17 cellular contexts compared by ENCODE assay signal in the genomic region with DNA sequence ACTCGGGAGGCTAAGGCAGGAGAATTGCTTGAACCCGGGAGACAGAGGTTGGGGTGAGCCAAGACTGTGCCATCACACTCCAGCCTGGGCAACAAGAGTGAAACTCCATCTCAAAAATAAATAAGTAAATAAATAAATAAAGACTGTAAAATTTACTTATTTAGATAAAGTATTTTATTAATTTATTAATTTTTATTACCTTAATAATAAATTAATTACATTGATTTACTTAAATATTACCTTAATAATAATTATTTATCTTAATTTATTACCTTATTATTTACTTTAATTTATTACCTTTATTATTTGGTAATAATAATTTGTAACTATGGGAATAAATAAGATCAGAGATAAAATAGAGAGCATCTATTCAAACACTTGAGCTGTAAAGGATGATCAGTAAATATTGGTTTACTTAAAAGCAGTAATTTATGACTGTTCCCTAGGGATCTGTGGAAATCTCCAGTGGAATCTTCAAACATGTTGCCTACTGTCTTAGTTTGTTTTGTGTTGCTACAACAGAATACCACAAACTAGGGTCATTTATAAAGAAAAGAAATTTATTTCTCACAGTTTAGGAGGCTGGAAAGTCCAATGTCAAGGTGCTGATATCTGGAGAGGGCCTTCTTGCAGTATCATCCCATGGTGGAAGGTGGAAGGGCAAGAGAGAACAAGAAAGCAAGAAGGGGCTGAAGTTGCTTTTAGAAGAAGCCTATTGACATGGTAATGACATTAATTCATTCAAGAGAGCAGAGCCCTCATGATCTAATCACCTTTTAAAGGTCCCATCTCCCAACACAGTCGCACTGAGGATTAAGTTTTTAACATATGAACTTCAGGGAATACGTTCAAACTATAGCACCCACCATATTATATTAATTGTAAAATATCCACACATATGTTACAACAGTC. TPM values are rescaled to one million over a fixed set of nuclear protein-coding genes. Genes with fewer than 3 reads are reported as not detected.
DNase-seq lines count a peak whose midpoint lies in the region; ATAC-seq, FAIRE-seq and TF ChIP-seq lines count a peak whose summit lies in the region.
"Had no signal": no experiment of that assay in that cellular context is flagged by ENCODE, and none has a peak within 500 bp of the region (broad histone marks: within the 10 kb centered on the region; RNA-seq: fewer than 3 reads in every experiment).

No MANE protein-coding gene starts in this region.

- H2AFZ ChIP-seq in H1 (ENCODE audit: low read length) (no peak overlapping the region), mesenchymal stem cell (ENCODE audit: low read depth, low read length) (no peak overlapping the region)

- no peak overlapping the region for H3K56ac ChIP-seq in H1 (replicated peaks; ENCODE audit: insufficient read length, low read depth, low read length)

- no peak for ATAC-seq in natural killer cell

- H3K9me3 ChIP-seq in H1 (ENCODE audit: insufficient read depth in 2 of 2, low read depth in 1 of 2, low read length in 1 of 2) (no peaks in the 10 kb centered on the region), mesenchymal stem cell (ENCODE audit: control insufficient read depth, low read length) (no peaks in the 10 kb centered on the region), uterus (no peaks in the 10 kb centered on the region), testis (no peaks in the 10 kb centered on the region)
- H3K9me3 ChIP-seq: BE2C had no signal

- no peaks in the 10 kb centered on the region for H3K4me1 Mint-ChIP-seq in natural killer cell

- H2BK120ac ChIP-seq in H1 (replicated peaks; ENCODE audit: low read depth, low read length) (no peak overlapping the region), mesenchymal stem cell (ENCODE audit: low read depth, low read length) (no peak overlapping the region)

- POLR2A ChIA-PET in H1 (lab: Charles Lee; ENCODE audit: partially characterized antibody) = interaction anchor here (0.9 kb wide), 1 partner anchor 13 kb away, joined by 6 read pairs; no protein-coding TSS in a partner anchor

- no peaks in the 10 kb centered on the region for H3K23me2 ChIP-seq in H1 (ENCODE audit: low read depth, low read length)

- no peak overlapping the region for H3K4me3 Mint-ChIP-seq in natural killer cell
- H3K4me3 Mint-ChIP-seq: CD4-positive, alpha-beta T cell had no signal

- H3K79me2 ChIP-seq in H1 (ENCODE audit: control insufficient read depth in 1 of 2, insufficient read depth in 2 of 2, low read length in 2 of 2) = no peaks in the 10 kb centered on the region

- H3K27me3 Mint-ChIP-seq in natural killer cell (ENCODE audit: low read depth in 2 of 2) = peaks cover 14 to 22% of the 10 kb centered on the region in 2 donors

- H3K23ac ChIP-seq in H1 (ENCODE audit: insufficient read length) (no peak overlapping the region), mesenchymal stem cell (ENCODE audit: low read length in 2 of 2) (no peak overlapping the region)

- TF ChIP-seq POLR2A in H1 (IDR thresholded peaks at IDR 0.05; ENCODE audit: control extremely low read depth in 1 of 2, low read depth in 2 of 2, low read length in 2 of 2) = no peak
- no peak for TF ChIP-seq POLR2A in uterus (IDR thresholded peaks at IDR 0.05)
- TF ChIP-seq POLR2A in testis (IDR thresholded peaks at IDR 0.05) = no peak

- H2BK12ac ChIP-seq in H1 (ENCODE audit: low read depth, low read length) = 0 out of 2 replicates have a peak overlapping the region, but pooled peaks have one; percentile 77
- no peak overlapping the region for H2BK12ac ChIP-seq in mesenchymal stem cell (ENCODE audit: low read length in 2 of 2)

- H3K36me3 ChIP-seq in H1 (ENCODE audit: control insufficient read depth in 2 of 4, insufficient read depth in 4 of 4, low read length in 3 of 4) (no peaks in the 10 kb centered on the region), mesenchymal stem cell (ENCODE audit: control insufficient read depth in 1 of 2, insufficient read depth in 2 of 2, low read depth in 1 of 2, low read length in 2 of 2) (no peaks in the 10 kb centered on the region), uterus (no peaks in the 10 kb centered on the region), testis (ENCODE audit: low read depth, missing control alignments) (no peaks in the 10 kb centered on the region)
- H3K36me3 ChIP-seq: BE2C had no signal

- CTCF ChIA-PET in H1 (lab: Charles Lee; ENCODE audit: partially characterized antibody) = no interaction called here

- H3K18ac ChIP-seq in H1 (ENCODE audit: extremely low read depth, low read length) (no peak overlapping the region), mesenchymal stem cell (ENCODE audit: low read depth in 1 of 2, low read length in 2 of 2) (no peak overlapping the region)

- no peaks in the 10 kb centered on the region for H3K27me3 ChIP-seq in H1 (replicated peaks in 1 of 4; ENCODE audit: control insufficient read depth in 3 of 4, extremely low read depth in 1 of 4, insufficient read depth in 3 of 4, low read length in 3 of 4)
- H3K27me3 ChIP-seq in mesenchymal stem cell (ENCODE audit: control insufficient read depth in 1 of 2, insufficient read depth in 1 of 2, low read length in 2 of 2) = no peaks in the 10 kb centered on the region
- H3K27me3 ChIP-seq in uterus = no peaks in the 10 kb centered on the region
- H3K27me3 ChIP-seq in testis = no peaks in the 10 kb centered on the region

- no peak overlapping the region for H3K27ac Mint-ChIP-seq in natural killer cell
- H3K27ac Mint-ChIP-seq: CD4-positive, alpha-beta T cell had no signal

- no peak for TF ChIP-seq RAD21 in H1 (IDR thresholded peaks at IDR 0.05 in 1 of 2, conservative IDR thresholded peaks at IDR 0.05 in 1 of 2; ENCODE audit: low read depth in 2 of 2, low read length in 2 of 2)

- no peak for TF ChIP-seq EP300 in H1 (IDR thresholded peaks at IDR 0.05; ENCODE audit: borderline replicate concordance in 1 of 2, low read depth in 2 of 2, low read length in 2 of 2)

- H2AK5ac ChIP-seq in H1 (ENCODE audit: low read depth, low read length) (no peak overlapping the region), mesenchymal stem cell (ENCODE audit: low read length, severe bottlenecking) (no peak overlapping the region)

- no peaks in the 10 kb centered on the region for H3K79me1 ChIP-seq in H1 (ENCODE audit: low read depth, low read length)
- H3K79me1 ChIP-seq in mesenchymal stem cell (replicated peaks; ENCODE audit: low read length, poor library complexity, severe bottlenecking) = no peaks in the 10 kb centered on the region

- H2BK5ac ChIP-seq in H1 (ENCODE audit: low read depth, low read length) = no peak overlapping the region
- no peak overlapping the region for H2BK5ac ChIP-seq in mesenchymal stem cell (ENCODE audit: low read depth, low read length, poor library complexity, severe bottlenecking)

- H4K8ac ChIP-seq in H1 (ENCODE audit: extremely low read depth, insufficient read depth, low read length) = no peak overlapping the region
- H4K8ac ChIP-seq in mesenchymal stem cell (ENCODE audit: low read length) = no peak overlapping the region

- H3K4me3 ChIP-seq in H1 (ENCODE audit: extremely low read depth in 1 of 4, insufficient read depth in 2 of 4, low read depth in 3 of 4, low read length in 4 of 4) (no peak overlapping the region), mesenchymal stem cell (ENCODE audit: insufficient read depth in 1 of 2, low read depth in 1 of 2, low read length in 2 of 2) (no peak overlapping the region), uterus (no peak overlapping the region), testis (no peak overlapping the region)

- no peaks in the 10 kb centered on the region for H4K20me1 ChIP-seq in H1 (replicated peaks in 1 of 2; ENCODE audit: control insufficient read depth in 1 of 2, insufficient read depth in 2 of 2, low read length in 2 of 2)

- intact Hi-C loops in uterus (cut with DNase I; ENCODE audit: low total_unique reads) = no loop called here
- intact Hi-C loops in natural killer cell (cut with micrococcal nuclease) = no loop called here
- intact Hi-C loops in testis (cut with DNase I; ENCODE audit: low total_unique reads) = no loop called here

- peaks cover 0 to 5% (median 0%) of the 10 kb centered on the region in 4 experiments; a peak in 2 of 7 replicates for H3K4me1 ChIP-seq in H1 (replicated peaks in 1 of 4; ENCODE audit: control insufficient read depth in 3 of 4, insufficient read depth in 4 of 4, low read length in 3 of 4)
- H3K4me1 ChIP-seq in mesenchymal stem cell (ENCODE audit: control insufficient read depth, insufficient read depth, low read depth, low read length) = no peaks in the 10 kb centered on the region
- H3K4me1 ChIP-seq in uterus = no peaks in the 10 kb centered on the region
- H3K4me1 ChIP-seq in testis = no peaks in the 10 kb centered on the region
- H3K4me1 ChIP-seq: BE2C had no signal

- TF ChIP-seq CTCF in H1 (IDR thresholded peaks at IDR 0.05; ENCODE audit: control extremely low read depth in 1 of 3, insufficient read depth in 1 of 3, low read depth in 1 of 3, low read length in 3 of 3) (no peak), uterus (IDR thresholded peaks at IDR 0.05) (no peak), natural killer cell (IDR thresholded peaks at IDR 0.05) (no peak), testis (IDR thresholded peaks at IDR 0.05) (no peak)

- H3K4me2 ChIP-seq in H1 (ENCODE audit: insufficient read depth in 1 of 2, low read depth in 2 of 2, low read length in 2 of 2) = no peak overlapping the region
- no peak overlapping the region for H3K4me2 ChIP-seq in mesenchymal stem cell (ENCODE audit: low read length, poor library complexity, severe bottlenecking)

- H3K27ac ChIP-seq in H1 (ENCODE audit: low read depth, low read length) (no peak overlapping the region), mesenchymal stem cell (ENCODE audit: low read length, poor library complexity, severe bottlenecking) (no peak overlapping the region), uterus (no peak overlapping the region), testis (no peak overlapping the region)
- H3K27ac ChIP-seq: RWPE1 had no signal

- no peak overlapping the region for H4K91ac ChIP-seq in H1 (replicated peaks; ENCODE audit: insufficient read length, low read length)
- H4K91ac ChIP-seq in mesenchymal stem cell (ENCODE audit: low read length) = no peak overlapping the region

- no peak overlapping the region for H3K14ac ChIP-seq in H1 (ENCODE audit: insufficient read length)
- no peak overlapping the region for H3K14ac ChIP-seq in mesenchymal stem cell (ENCODE audit: low read length in 2 of 2)

- H4K5ac ChIP-seq in H1 (ENCODE audit: insufficient read length, low read depth, low read length) = no peak overlapping the region

- DNase-seq in EH (ENCODE audit: low read depth) (peak; percentile 24), M059J (ENCODE audit: low read depth) (peak; percentile 32), H1 (ENCODE audit: low read depth in 1 of 2, low spot score in 2 of 2) (no peak), mesenchymal stem cell (peak; percentile 71), uterus (no peak), natural killer cell (no peak), testis (no peak)
- DNase-seq: BE2C; CD4-positive, alpha-beta T cell; HCEC 1CT; KBM-7; NCI-H1092 treated with DMSO at 0.1 percent for 48 hours; NCI-H226; NCI-H524 treated with DMSO at 0.1 percent for 48 hours; NK-92 treated with Interleukin-12 subunit alpha and Interleukin-12 subunit beta, amount 100 ng/mL, for 24 hours had no signal

- WGBS in H1 (ENCODE audit: extremely low coverage in 1 of 2, insufficient coverage in 1 of 2, insufficient read length in 1 of 2, insufficient replicate concordance in 2 of 2, low coverage in 1 of 2, low lambda C conversion rate in 2 of 2, missing lambda C conversion rate in 1 of 2), 2 experiments = 83% methylated on average over 4 of the region's 4 CpGs; no CpG with 5 or more reads in 1 of the 2 experiments
- WGBS in mesenchymal stem cell = 95% methylated on average over 2 of the region's 4 CpGs
- WGBS in testis, 2 donors = 89 to 95% methylated on average over 4 of the region's 4 CpGs

- H3K9me3 Mint-ChIP-seq in natural killer cell = no peaks in the 10 kb centered on the region
- H3K9me3 Mint-ChIP-seq: CD4-positive, alpha-beta T cell had no signal

- no peak overlapping the region for H2BK20ac ChIP-seq in H1 (ENCODE audit: low read length)

- no peak overlapping the region for H3K4ac ChIP-seq in H1 (replicated peaks; ENCODE audit: insufficient read length, low read depth, low read length)
- H3K4ac ChIP-seq in mesenchymal stem cell (ENCODE audit: low read depth in 1 of 2, low read length in 2 of 2) = no peak overlapping the region

- no peak overlapping the region for H3K9ac ChIP-seq in H1 (replicated peaks in 1 of 4; ENCODE audit: extremely low read depth in 1 of 4, low read depth in 3 of 4, low read length in 3 of 4)
- no peak overlapping the region for H3K9ac ChIP-seq in mesenchymal stem cell (ENCODE audit: low read length)

- H2BK15ac ChIP-seq in H1 (ENCODE audit: low read length) (no peak overlapping the region), mesenchymal stem cell (ENCODE audit: low read depth, poor library complexity, severe bottlenecking) (no peak overlapping the region)

- no peaks in the 10 kb centered on the region for H3K36me3 Mint-ChIP-seq in natural killer cell

- FAIRE-seq in H1 (lab: Jason Lieb, UNC) = peak; percentile 28

RNA-seq across cellular contexts. Expression of a gene that starts 37.1 kb away (rescaled TPM):
- 79.8 and 110 TPM in 2 replicates for total RNA-seq in M059J (2014; rRNA removed; shearing (Covaris generic))
- total RNA-seq in H1 (2021; fragmentation: NEBNext Ultra II Directional; extraction: Animal tissue kit (Norgen Biotek cat#: 25700)) = 18.0 TPM in 2 replicates
- polyA plus RNA-seq in H1 (2011; rRNA removed) = 12.6 and 14.5 TPM in 2 replicates
- polyA plus RNA-seq in H1 (2011; cell fraction: cytosol; rRNA removed) = 15.3 TPM
- 15.3 TPM for polyA plus RNA-seq in H1 (2011; cell fraction: nucleus; rRNA removed)
- 8.0 to 12.2 TPM (median 10.1 TPM) in 4 replicates for polyA plus RNA-seq in H1 (2012, experiment 1 of 2)
- polyA plus RNA-seq in H1 (2012, experiment 2 of 2) = 4.7 TPM
- 17.4 TPM for polyA plus RNA-seq in H1 (2013, experiment 1 of 2)
- polyA plus RNA-seq in H1 (2013, experiment 2 of 2) = 16.3 TPM
- 7.0 and 8.4 TPM in 2 replicates for polyA minus RNA-seq in H1 (2011; rRNA and poly(A)+ RNA removed)
- 7.9 TPM for polyA minus RNA-seq in H1 (2011; cell fraction: cytosol; rRNA and poly(A)+ RNA removed)
- polyA minus RNA-seq in H1 (2011; cell fraction: nucleus; rRNA and poly(A)+ RNA removed) = 15.4 TPM
- 3.9 TPM for polyA plus RNA-seq in mesenchymal stem cell (2013, experiment 1 of 2)
- polyA plus RNA-seq in mesenchymal stem cell (2013, experiment 2 of 2) = 3.0 TPM
- total RNA-seq in uterus = 100 to 1,000 TPM in 2 of 4 donors, 10 to 100 TPM in 2; 55.0 to 345 (median 112) TPM
- total RNA-seq in natural killer cell = 100 to 1,000 TPM in 1 of 3 donors, 10 to 100 TPM in 2; 13.9 to 110 (median 26.7) TPM
- total RNA-seq in testis = 10 to 100 TPM; 19.3 to 25.4 TPM
- 24.1 TPM for polyA plus RNA-seq in testis (ENCODE audit: insufficient read depth, low read depth, low replicate concordance)
- total RNA-seq: G401 had no signal

Comparison
In these comparisons a context has a peak if more than half of its experiments do, and no peak if none do; other contexts are left out.
1. DNase-seq: peak in EH (single experiment), M059J (single experiment) and mesenchymal stem cell (single experiment); none in H1 (0 of 2), uterus (0 of 2), natural killer cell (single experiment) and testis (single experiment).